Comparison of ENCODE assay signal across 10 cellular contexts in the genomic region with DNA sequence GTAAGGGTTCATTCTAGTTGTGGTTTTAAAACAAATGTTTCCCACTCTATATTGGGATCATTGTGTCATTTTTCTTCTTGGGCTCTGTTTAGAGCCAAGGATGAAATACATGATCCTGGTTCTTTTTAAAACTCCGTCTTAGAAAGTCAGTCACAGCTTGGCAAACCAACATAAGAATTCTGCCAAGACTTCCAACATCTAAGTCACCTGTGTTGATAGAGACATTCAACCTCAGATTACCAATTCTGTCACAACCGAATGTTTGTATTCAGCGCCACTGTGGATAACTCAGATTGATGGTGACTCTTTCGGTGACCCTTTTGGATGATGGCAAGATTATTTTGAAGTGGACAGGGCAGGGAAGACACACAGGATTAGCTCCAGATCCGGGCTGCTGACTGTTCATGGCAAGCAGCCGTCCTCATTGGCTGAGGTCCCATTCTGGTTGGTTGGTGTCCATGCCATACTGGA.
A peak's percentile ranks its signal among the peaks of the same experiment; 100 is the strongest.
DNase-seq lines count a peak whose midpoint lies in the region; ATAC-seq and TF ChIP-seq lines count a peak whose summit lies in the region.
"Had no signal": no experiment of that assay in that cellular context is flagged by ENCODE, and none has a peak within 500 bp of the region (broad histone marks: within the 10 kb centered on the region; RNA-seq: fewer than 3 reads in every experiment).

No MANE protein-coding gene starts in this region.

- no peak for TF ChIP-seq POLR2A in gastroesophageal sphincter (IDR thresholded peaks at IDR 0.05)

- 93% methylated on average over 6 of the region's 6 CpGs for WGBS in hepatocyte (ENCODE audit: low lambda C conversion rate, missing lambda C conversion rate)
- 18 to 40% (median 25%) methylated on average over 6 of the region's 6 CpGs for WGBS in psoas muscle, 3 donors
- 25 to 33% methylated on average over 4 to 6 of the region's 6 CpGs for WGBS in gastroesophageal sphincter (ENCODE audit: low coverage in 1 of 2), 2 donors

- intact Hi-C loops in psoas muscle (cut with DNase I): no loop called here
- intact Hi-C loops in CD4-positive, alpha-beta memory T cell (cut with micrococcal nuclease): no loop called here

- H3K4me2 ChIP-seq in hepatocyte: peak overlapping the region; percentile 71

- H3K27ac Mint-ChIP-seq in CD4-positive, alpha-beta memory T cell: no peak overlapping the region
- H3K27ac Mint-ChIP-seq: activated naive CD8-positive, alpha-beta T cell had no signal

- peaks cover 15 to 32% (median 23%) of the 10 kb centered on the region in 4 donors for H3K4me1 Mint-ChIP-seq in CD4-positive, alpha-beta memory T cell

- H3K4me3 ChIP-seq in astrocyte of the cerebellum (ENCODE audit: low read depth, low read length) (peak overlapping the region; percentile 70), hepatocyte (peak overlapping the region; percentile 12), psoas muscle (peak overlapping the region; percentile 61), gastroesophageal sphincter (no peak overlapping the region)
- no peak overlapping the region for H3K4me3 ChIP-seq in CD4-positive, alpha-beta memory T cell (ENCODE audit: low read length in 2 of 2)

- in situ Hi-C loops in astrocyte of the cerebellum (cut with HindIII; ENCODE audit: low sequenced_read_pairs): no loop called here

- no peaks in the 10 kb centered on the region for H4K20me1 ChIP-seq in hepatocyte (ENCODE audit: insufficient read depth, poor library complexity, severe bottlenecking)

- no peak for TF ChIP-seq CTCF in astrocyte of the cerebellum (IDR thresholded peaks at IDR 0.05; ENCODE audit: low read depth, low read length, missing control alignments)
- TF ChIP-seq CTCF in hepatocyte (IDR thresholded peaks at IDR 0.05; ENCODE audit: poor library complexity): no peak
- no peak for TF ChIP-seq CTCF in psoas muscle (IDR thresholded peaks at IDR 0.05)
- TF ChIP-seq CTCF in gastroesophageal sphincter (IDR thresholded peaks at IDR 0.05): no peak

- H3K4me1 ChIP-seq in hepatocyte (ENCODE audit: insufficient read depth) (peaks cover 32% of the 10 kb centered on the region), psoas muscle (peaks cover 41% of the 10 kb centered on the region), gastroesophageal sphincter (peaks cover 0 to 21% (median 0%) of the 10 kb centered on the region in 3 donors)
- peaks cover 26% of the 10 kb centered on the region for H3K4me1 ChIP-seq in CD4-positive, alpha-beta memory T cell (ENCODE audit: insufficient read depth, low read length)

- H3K27ac ChIP-seq in hepatocyte (peak overlapping the region; percentile 97), psoas muscle (peak overlapping the region; percentile 90), gastroesophageal sphincter (no peak overlapping the region)
- no peak overlapping the region for H3K27ac ChIP-seq in CD4-positive, alpha-beta memory T cell (ENCODE audit: low read depth, low read length)

- H3K27me3 ChIP-seq in hepatocyte (no peaks in the 10 kb centered on the region), psoas muscle (ENCODE audit: insufficient read depth in 3 of 3, low read length in 2 of 3) (no peaks in the 10 kb centered on the region), gastroesophageal sphincter (no peaks in the 10 kb centered on the region)
- H3K27me3 ChIP-seq in CD4-positive, alpha-beta memory T cell (ENCODE audit: insufficient read depth, low read length): no peaks in the 10 kb centered on the region

- no peak for TF ChIP-seq EP300 in gastroesophageal sphincter (IDR thresholded peaks at IDR 0.05)

- no peaks in the 10 kb centered on the region for H3K9me2 ChIP-seq in hepatocyte (replicated peaks; ENCODE audit: insufficient read depth)

- H2AFZ ChIP-seq in hepatocyte: no peak overlapping the region

- peaks cover 60% of the 10 kb centered on the region for H3K79me2 ChIP-seq in hepatocyte

- H3K36me3 Mint-ChIP-seq in CD4-positive, alpha-beta memory T cell: no peaks in the 10 kb centered on the region

- no peak overlapping the region for H3K4me3 Mint-ChIP-seq in CD4-positive, alpha-beta memory T cell
- H3K4me3 Mint-ChIP-seq: activated naive CD8-positive, alpha-beta T cell had no signal

- H3K36me3 ChIP-seq in hepatocyte (replicated peaks; ENCODE audit: insufficient read depth, low read depth): no peaks in the 10 kb centered on the region
- peaks cover 4 to 9% of the 10 kb centered on the region in 2 donors for H3K36me3 ChIP-seq in psoas muscle (ENCODE audit: insufficient read depth in 1 of 2, low read depth in 1 of 2)
- peaks cover 0 to 6% of the 10 kb centered on the region in 2 donors for H3K36me3 ChIP-seq in gastroesophageal sphincter
- no peaks in the 10 kb centered on the region for H3K36me3 ChIP-seq in CD4-positive, alpha-beta memory T cell (ENCODE audit: insufficient read depth, low read length)

- POLR2A ChIA-PET in CD4-positive, alpha-beta memory T cell (lab: Charles Lee; ENCODE audit: partially characterized antibody): no interaction called here

- peaks cover 0 to 2% (median 0%) of the 10 kb centered on the region in 8 donors for H3K9me3 Mint-ChIP-seq in CD4-positive, alpha-beta memory T cell

- ATAC-seq in psoas muscle (peak; percentile 62 to 78 (median 67)), gastroesophageal sphincter (no peak)

- DNase-seq in H4 (ENCODE audit: low spot score) (peak; percentile 10), astrocyte of the cerebellum (ENCODE audit: low read depth) (no peak), hepatocyte (ENCODE audit: low spot score) (no peak), psoas muscle (peak; percentile 49 to 80), midbrain (lab: John Stamatoyannopoulos, UW) (no peak), NCI-H82 treated with DMSO at 0.1 percent for 48 hours (lab: John Stamatoyannopoulos, UW; ENCODE audit: unreplicated experiment) (no peak)
- no peak for DNase-seq in CD4-positive, alpha-beta memory T cell
- DNase-seq: COR-L47 had no signal

- peaks cover 2 to 7% of the 10 kb centered on the region in 2 donors for H3K27me3 Mint-ChIP-seq in CD4-positive, alpha-beta memory T cell

- CTCF ChIA-PET in CD4-positive, alpha-beta memory T cell (lab: Charles Lee; ENCODE audit: partially characterized antibody): no interaction called here

- H3K9me3 ChIP-seq in hepatocyte (ENCODE audit: low read depth): no peaks in the 10 kb centered on the region
- no peaks in the 10 kb centered on the region for H3K9me3 ChIP-seq in psoas muscle
- no peaks in the 10 kb centered on the region for H3K9me3 ChIP-seq in gastroesophageal sphincter
- H3K9me3 ChIP-seq in CD4-positive, alpha-beta memory T cell (ENCODE audit: control insufficient read depth in 1 of 2, low read length in 2 of 2): no peaks in the 10 kb centered on the region

Comparison
In these comparisons a context has a peak if more than half of its experiments do, and no peak if none do; other contexts are left out.
1. DNase-seq: peak in H4 (single experiment) and psoas muscle (2 of 2); none in astrocyte of the cerebellum (single experiment), hepatocyte (single experiment), midbrain (single experiment), NCI-H82 treated with DMSO at 0.1 percent for 48 hours (single experiment) and CD4-positive, alpha-beta memory T cell (0 of 5).
2. H3K4me3 ChIP-seq: peak in astrocyte of the cerebellum (single experiment), hepatocyte (single experiment) and psoas muscle (single experiment); none in gastroesophageal sphincter (0 of 2) and CD4-positive, alpha-beta memory T cell (0 of 2).
3. H3K27ac ChIP-seq: peak in hepatocyte (single experiment) and psoas muscle (single experiment); none in gastroesophageal sphincter (0 of 4) and CD4-positive, alpha-beta memory T cell (single experiment).